Comparison of ENCODE assay signal across 12 cellular contexts in the genomic region with DNA sequence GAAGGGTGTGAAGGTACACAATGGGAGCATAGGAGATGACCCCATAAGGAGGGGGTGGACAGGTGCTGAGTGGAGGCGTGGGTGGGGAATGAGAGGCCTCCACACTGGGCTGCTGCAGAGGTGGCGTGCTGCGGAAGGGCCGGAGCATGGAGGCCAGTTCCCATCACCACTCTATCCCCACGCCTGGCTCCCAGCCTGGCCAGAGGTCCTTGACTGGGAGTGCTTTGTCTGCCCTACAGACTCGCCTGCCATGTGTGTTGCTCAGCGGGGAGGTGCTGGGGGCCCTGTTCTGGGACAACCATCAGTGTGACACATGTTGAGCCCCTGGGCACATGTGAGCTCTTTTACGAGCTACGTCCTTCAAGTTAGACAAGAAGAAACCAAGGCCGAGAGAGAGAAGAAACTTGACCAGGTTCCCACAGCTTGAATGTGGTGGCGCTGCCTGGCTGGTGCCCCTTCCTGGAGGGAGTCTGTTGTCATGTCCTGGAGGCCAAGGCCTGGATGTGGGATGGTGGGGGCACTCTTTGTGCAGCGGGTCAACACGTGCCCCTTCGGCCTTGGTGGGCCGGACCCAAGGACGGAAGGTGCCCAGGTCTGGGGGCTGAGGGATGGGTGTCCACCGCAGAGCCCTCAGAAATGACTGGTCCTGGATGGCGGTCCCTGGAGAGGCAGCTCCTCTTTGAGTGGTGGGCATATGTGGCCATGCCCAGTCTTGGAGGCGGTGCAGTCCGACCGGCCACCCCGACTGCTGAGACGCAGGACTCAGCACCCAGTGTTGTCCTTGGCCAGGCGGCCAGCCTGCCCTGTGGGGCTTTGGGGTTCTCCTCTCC. TPM values are rescaled to one million over a fixed set of nuclear protein-coding genes. Genes with fewer than 3 reads are reported as not detected.
A peak's percentile ranks its signal among the peaks of the same experiment; 100 is the strongest.
DNase-seq lines count a peak whose midpoint lies in the region; ATAC-seq and TF ChIP-seq lines count a peak whose summit lies in the region.
"Had no signal": no experiment of that assay in that cellular context is flagged by ENCODE, and none has a peak within 500 bp of the region (broad histone marks: within the 10 kb centered on the region; RNA-seq: fewer than 3 reads in every experiment).

No MANE protein-coding gene starts in this region.

- no peak for TF ChIP-seq POLR2A in upper lobe of left lung (IDR thresholded peaks at IDR 0.05)

- no peak overlapping the region for H3K4me3 Mint-ChIP-seq in activated naive CD4-positive, alpha-beta T cell treated with anti-CD3 and anti-CD28 coated beads, Interleukin-2, amount 10 ng/mL, durations not matched to agents 7 days and 5 days
- peak overlapping the region; percentile 65 for H3K4me3 Mint-ChIP-seq in activated T-helper 2 cell treated with anti-CD3 and anti-CD28 coated beads, Interferon-gamma antibody, Interleukin-2, Interleukin-4, amounts not matched to agents 10 μg/mL and 5 μg/mL and 100 μg/mL, durations not matched to agents 14 hours and 24 hours and 36 hours (ENCODE audit: low read depth)
- peak overlapping the region; percentile 59 for H3K4me3 Mint-ChIP-seq in memory B cell

- TF ChIP-seq EP300 in upper lobe of left lung (IDR thresholded peaks at IDR 0.05) = no peak

- WGBS in upper lobe of left lung, 2 donors = 92 to 94% methylated on average over 10 to 24 of the region's 24 CpGs

- DNase-seq in activated naive CD4-positive, alpha-beta T cell treated with anti-CD3 and anti-CD28 coated beads, Interleukin-2, amount 10 ng/mL, durations not matched to agents 7 days and 5 days = no peak
- DNase-seq in activated naive CD4-positive, alpha-beta T cell treated with anti-CD3 and anti-CD28 coated beads, Interleukin-2, amount 50 U/mL, for 72 hours (ENCODE audit: low spot score in 2 of 2) = no peak
- no peak for DNase-seq in activated T-helper 2 cell treated with anti-CD3 and anti-CD28 coated beads, Interferon-gamma antibody, Interleukin-2, Interleukin-4, amounts not matched to agents 10 μg/mL and 5 μg/mL and 100 μg/mL, durations not matched to agents 14 hours and 24 hours and 36 hours (ENCODE audit: low spot score)
- no peak for DNase-seq in memory B cell (ENCODE audit: low spot score in 2 of 2)
- DNase-seq in upper lobe of left lung = peak in 1 of 2 donors; percentile 77
- no peak for DNase-seq in BE2C
- no peak for DNase-seq in stimulated activated CD4-positive, alpha-beta T cell treated with anti-CD3 and anti-CD28 coated beads, Interleukin-15, amount 100 ng/mL, for 24 hours
- no peak for DNase-seq in medulla oblongata (ENCODE audit: extremely low spot score)
- DNase-seq: NCI-H187 treated with DMSO at 0.1 percent for 48 hours; stimulated activated CD4-positive, alpha-beta T cell treated with anti-CD3 and anti-CD28 coated beads, Interleukin-4, amount 100 ng/mL, for 1 hour had no signal

- peaks cover 13% of the 10 kb centered on the region for H3K27me3 Mint-ChIP-seq in activated naive CD4-positive, alpha-beta T cell treated with anti-CD3 and anti-CD28 coated beads, Interleukin-2, amount 10 ng/mL, durations not matched to agents 7 days and 5 days
- peaks cover 5% of the 10 kb centered on the region for H3K27me3 Mint-ChIP-seq in activated T-helper 2 cell treated with anti-CD3 and anti-CD28 coated beads, Interferon-gamma antibody, Interleukin-2, Interleukin-4, amounts not matched to agents 10 μg/mL and 5 μg/mL and 100 μg/mL, durations not matched to agents 14 hours and 24 hours and 36 hours (ENCODE audit: low read depth)
- H3K27me3 Mint-ChIP-seq in memory B cell = no peaks in the 10 kb centered on the region

- intact Hi-C loops in activated T-helper 2 cell treated with anti-CD3 and anti-CD28 coated beads, Interferon-gamma antibody, Interleukin-2, Interleukin-4, amounts not matched to agents 10 μg/mL and 5 μg/mL and 100 μg/mL, durations not matched to agents 14 hours and 24 hours and 36 hours (cut with micrococcal nuclease) = loop anchor here (10.0 kb wide), 2 partner anchors 294 to 454 kb away; no protein-coding TSS in a partner anchor

- H3K4me1 ChIP-seq in upper lobe of left lung (peaks cover 39 to 56% (median 47%) of the 10 kb centered on the region in 4 donors), BE2C (no peaks in the 10 kb centered on the region)

- peak overlapping the region; percentile 85 for H3K27ac Mint-ChIP-seq in activated naive CD4-positive, alpha-beta T cell treated with anti-CD3 and anti-CD28 coated beads, Interleukin-2, amount 10 ng/mL, durations not matched to agents 7 days and 5 days
- peak overlapping the region in 1 of 2 donors; percentile 98 for H3K27ac Mint-ChIP-seq in activated naive CD4-positive, alpha-beta T cell treated with anti-CD3 and anti-CD28 coated beads, Interleukin-2, amount 50 U/mL, for 72 hours
- peak overlapping the region; percentile 68 for H3K27ac Mint-ChIP-seq in activated T-helper 2 cell treated with anti-CD3 and anti-CD28 coated beads, Interferon-gamma antibody, Interleukin-2, Interleukin-4, amounts not matched to agents 10 μg/mL and 5 μg/mL and 100 μg/mL, durations not matched to agents 14 hours and 24 hours and 36 hours
- H3K27ac Mint-ChIP-seq in memory B cell = peak overlapping the region; percentile 19

- H3K4me1 Mint-ChIP-seq in activated naive CD4-positive, alpha-beta T cell treated with anti-CD3 and anti-CD28 coated beads, Interleukin-2, amount 10 ng/mL, durations not matched to agents 7 days and 5 days = peaks cover 36% of the 10 kb centered on the region
- peaks cover 33% of the 10 kb centered on the region for H3K4me1 Mint-ChIP-seq in activated T-helper 2 cell treated with anti-CD3 and anti-CD28 coated beads, Interferon-gamma antibody, Interleukin-2, Interleukin-4, amounts not matched to agents 10 μg/mL and 5 μg/mL and 100 μg/mL, durations not matched to agents 14 hours and 24 hours and 36 hours (ENCODE audit: low read depth)
- H3K4me1 Mint-ChIP-seq in memory B cell = peaks cover 19% of the 10 kb centered on the region

- H3K27me3 ChIP-seq in upper lobe of left lung (no peaks in the 10 kb centered on the region), BE2C (no peaks in the 10 kb centered on the region)

- H3K27ac ChIP-seq in upper lobe of left lung = peak overlapping the region; percentile 87 to 94 (median 90)
- H3K27ac ChIP-seq: cardiac muscle cell had no signal

- H3K9me3 Mint-ChIP-seq in activated naive CD4-positive, alpha-beta T cell treated with anti-CD3 and anti-CD28 coated beads, Interleukin-2, amount 10 ng/mL, durations not matched to agents 7 days and 5 days = no peaks in the 10 kb centered on the region
- H3K9me3 Mint-ChIP-seq in activated naive CD4-positive, alpha-beta T cell treated with anti-CD3 and anti-CD28 coated beads, Interleukin-2, amount 50 U/mL, for 72 hours = no peaks in the 10 kb centered on the region
- H3K9me3 Mint-ChIP-seq in activated T-helper 2 cell treated with anti-CD3 and anti-CD28 coated beads, Interferon-gamma antibody, Interleukin-2, Interleukin-4, amounts not matched to agents 10 μg/mL and 5 μg/mL and 100 μg/mL, durations not matched to agents 14 hours and 24 hours and 36 hours = no peaks in the 10 kb centered on the region
- H3K9me3 Mint-ChIP-seq in memory B cell = no peaks in the 10 kb centered on the region

- no peak for TF ChIP-seq CTCF in upper lobe of left lung (IDR thresholded peaks at IDR 0.05)
- no peak for TF ChIP-seq CTCF in BE2C (IDR thresholded peaks at IDR 0.05; ENCODE audit: low read depth, low read length)

- no peaks in the 10 kb centered on the region for H3K9me3 ChIP-seq in upper lobe of left lung
- no peaks in the 10 kb centered on the region for H3K9me3 ChIP-seq in BE2C

- peaks cover 28% of the 10 kb centered on the region for H3K36me3 Mint-ChIP-seq in activated naive CD4-positive, alpha-beta T cell treated with anti-CD3 and anti-CD28 coated beads, Interleukin-2, amount 10 ng/mL, durations not matched to agents 7 days and 5 days
- H3K36me3 Mint-ChIP-seq in activated naive CD4-positive, alpha-beta T cell treated with anti-CD3 and anti-CD28 coated beads, Interleukin-2, amount 50 U/mL, for 72 hours = peaks cover 11 to 12% of the 10 kb centered on the region in 2 donors
- peaks cover 19% of the 10 kb centered on the region for H3K36me3 Mint-ChIP-seq in activated T-helper 2 cell treated with anti-CD3 and anti-CD28 coated beads, Interferon-gamma antibody, Interleukin-2, Interleukin-4, amounts not matched to agents 10 μg/mL and 5 μg/mL and 100 μg/mL, durations not matched to agents 14 hours and 24 hours and 36 hours (ENCODE audit: low read depth)
- H3K36me3 Mint-ChIP-seq in memory B cell = peaks cover 11% of the 10 kb centered on the region

- CTCF ChIA-PET in activated naive CD4-positive, alpha-beta T cell treated with anti-CD3 and anti-CD28 coated beads, Interleukin-2, amount 10 ng/mL, durations not matched to agents 7 days and 5 days (lab: Charles Lee) = interaction anchor here (2.4 to 3.9 kb wide), 2 partner anchors 22 to 41 kb away, joined by 8 to 55 read pairs; no protein-coding TSS in a partner anchor

- no peak overlapping the region for H3K4me3 ChIP-seq in upper lobe of left lung
- H3K4me3 ChIP-seq in BE2C (ENCODE audit: low read depth, low read length) = no peak overlapping the region
- H3K4me3 ChIP-seq: cardiac muscle cell had no signal

- no peaks in the 10 kb centered on the region for H3K36me3 ChIP-seq in upper lobe of left lung
- no peaks in the 10 kb centered on the region for H3K36me3 ChIP-seq in BE2C
- H3K36me3 ChIP-seq: cardiac muscle cell had no signal

- ATAC-seq in activated naive CD4-positive, alpha-beta T cell treated with anti-CD3 and anti-CD28 coated beads, Interleukin-2, amount 50 U/mL, for 72 hours = no peak
- ATAC-seq in memory B cell (ENCODE audit: low read depth) (no peak), upper lobe of left lung (ENCODE audit: low FRiP score in 2 of 2) (no peak)

RNA-seq across cellular contexts. Expression of a gene that starts 1.2 kb away (rescaled TPM):
- 10 to 100 TPM; 70.7 to 71.1 TPM for total RNA-seq in activated naive CD4-positive, alpha-beta T cell treated with anti-CD3 and anti-CD28 coated beads, Interleukin-2, amount 50 U/mL, for 72 hours
- total RNA-seq in activated T-helper 2 cell treated with anti-CD3 and anti-CD28 coated beads, Interferon-gamma antibody, Interleukin-2, Interleukin-4, amounts not matched to agents 10 μg/mL and 5 μg/mL and 100 μg/mL, durations not matched to agents 14 hours and 24 hours and 36 hours = 58.5 and 62.3 TPM in 2 replicates
- 100 to 1,000 TPM in 1 of 6 donors, 10 to 100 TPM in 5; 17.6 to 243 (median 31.7) TPM for total RNA-seq in upper lobe of left lung
- polyA plus RNA-seq in BE2C (2012; ENCODE audit: insufficient read depth, insufficient read length, low read depth) = 0.37 TPM

RNA-seq across cellular contexts. Expression of a gene that starts 26.5 kb away (rescaled TPM):
- not detected for total RNA-seq in activated naive CD4-positive, alpha-beta T cell treated with anti-CD3 and anti-CD28 coated beads, Interleukin-2, amount 50 U/mL, for 72 hours
- not detected in 2 replicates for total RNA-seq in activated T-helper 2 cell treated with anti-CD3 and anti-CD28 coated beads, Interferon-gamma antibody, Interleukin-2, Interleukin-4, amounts not matched to agents 10 μg/mL and 5 μg/mL and 100 μg/mL, durations not matched to agents 14 hours and 24 hours and 36 hours
- not detected for total RNA-seq in upper lobe of left lung
- polyA plus RNA-seq in BE2C (2012; ENCODE audit: insufficient read depth, insufficient read length, low read depth) = not detected
- total RNA-seq: cardiac muscle cell, omental fat pad had no signal
- polyA plus RNA-seq: cardiac muscle cell had no signal

RNA-seq across cellular contexts. Expression of a gene that starts 45.9 kb away (rescaled TPM):
- total RNA-seq in activated naive CD4-positive, alpha-beta T cell treated with anti-CD3 and anti-CD28 coated beads, Interleukin-2, amount 50 U/mL, for 72 hours = under 1 TPM in 1 of 2 donors, not detected in 1; 0.23 TPM
- total RNA-seq in activated T-helper 2 cell treated with anti-CD3 and anti-CD28 coated beads, Interferon-gamma antibody, Interleukin-2, Interleukin-4, amounts not matched to agents 10 μg/mL and 5 μg/mL and 100 μg/mL, durations not matched to agents 14 hours and 24 hours and 36 hours = 1.7 and 2.5 TPM in 2 replicates
- 1 to 10 TPM in 2 of 6 donors, under 1 TPM in 3, not detected in 1; 0.29 to 6.3 (median 0.98) TPM for total RNA-seq in upper lobe of left lung
- not detected for polyA plus RNA-seq in BE2C (2012; ENCODE audit: insufficient read depth, insufficient read length, low read depth)
